In genomic region chr12:7509793-7510470, GRCh38 we compare ENCODE assay signal across 6 cellular contexts. TPM values are rescaled to one million over a fixed set of nuclear protein-coding genes. Genes with fewer than 3 reads are reported as not detected.
"Had no signal": no experiment of that assay in that cellular context is flagged by ENCODE, and none has a peak within 500 bp of the region (broad histone marks: within the 10 kb centered on the region; RNA-seq: fewer than 3 reads in every experiment).

No MANE protein-coding gene starts in this region.

RNA-seq across cellular contexts. Expression of gene CD163, which starts 6.4 kb away (rescaled TPM):
- total RNA-seq: dermis blood vessel endothelial cell, endothelial cell of umbilical vein, epithelial cell of proximal tubule, fibroblast of lung, fibroblast of villous mesenchyme, lung microvascular endothelial cell had no signal
- polyA plus RNA-seq: endothelial cell of umbilical vein had no signal
